ENCODE assay signal across 20 cellular contexts in genomic region chr22:42562684-42563083, GRCh38. TPM values are rescaled to one million over a fixed set of nuclear protein-coding genes. Genes with fewer than 3 reads are reported as not detected.
A peak's percentile ranks its signal among the peaks of the same experiment; 100 is the strongest.
DNase-seq lines count a peak whose midpoint lies in the region; ATAC-seq and TF ChIP-seq lines count a peak whose summit lies in the region.
"Had no signal": no experiment of that assay in that cellular context is flagged by ENCODE, and none has a peak within 500 bp of the region (broad histone marks: within the 10 kb centered on the region; RNA-seq: fewer than 3 reads in every experiment).

No MANE protein-coding gene starts in this region.

- TF ChIP-seq CTCF in SU-DHL-6 (IDR thresholded peaks at IDR 0.05; ENCODE audit: insufficient read depth, low read length, poor library complexity, severe bottlenecking) (no peak), A673 (conservative IDR thresholded peaks at IDR 0.05; ENCODE audit: low read depth, low read length) (no peak)

- POLR2A ChIA-PET in A673 (lab: Charles Lee; ENCODE audit: low non-redundant PET): no interaction called here

- 0 out of 2 replicates have a peak, but pooled peaks cover 6% of the 10 kb centered on the region for H3F3A ChIP-seq in SU-DHL-6 (ENCODE audit: insufficient read depth)

- H3K9me3 ChIP-seq in SU-DHL-6 (ENCODE audit: insufficient read depth, low read length) (no peaks in the 10 kb centered on the region), A673 (ENCODE audit: low read depth, low read length, poor library complexity, severe bottlenecking) (no peaks in the 10 kb centered on the region)
- H3K9me3 ChIP-seq: thoracic aorta had no signal

- DNase-seq in stimulated activated naive CD8-positive, alpha-beta T cell treated with anti-CD3 and anti-CD28 coated beads, Interleukin-15, Interleukin-2, amounts not matched to agents 100 U/mL and 50 U/mL, for 24 hours: no peak
- DNase-seq in memory B cell (ENCODE audit: low spot score in 2 of 2) (no peak), A673 (ENCODE audit: low spot score) (no peak), NCI-H2227 treated with DMSO at 0.1 percent for 48 hours (lab: John Stamatoyannopoulos, UW) (no peak)
- DNase-seq: cortex of kidney, foreskin keratinocyte, hippocampal formation, NCI-H1048, NCI-H2029, NCI-H510A had no signal

- H3K9me3 Mint-ChIP-seq in stimulated activated naive CD8-positive, alpha-beta T cell treated with anti-CD3 and anti-CD28 coated beads, Interleukin-15, Interleukin-2, amounts not matched to agents 100 ng/mL and 50 ng/mL, for 24 hours: no peaks in the 10 kb centered on the region
- no peaks in the 10 kb centered on the region for H3K9me3 Mint-ChIP-seq in memory B cell
- H3K9me3 Mint-ChIP-seq: activated T-helper 1 cell treated with anti-CD3 and anti-CD28 coated beads, Interleukin-12 subunit alpha, Interleukin-12 subunit beta, Interleukin-2, Interleukin-4 antibody, amounts not matched to agents 30 ng/mL and 10 ng/mL and 1 ng/mL, durations not matched to agents 14 hours and 24 hours and 36 hours; neural progenitor cell; T-helper 2 cell treated with Interferon-gamma antibody and Interleukin-4, amounts not matched to agents 5 μg/mL and 100 μg/mL, for 36 hours had no signal

- no peaks in the 10 kb centered on the region for H3K36me3 ChIP-seq in SU-DHL-6 (ENCODE audit: low read length)
- H3K36me3 ChIP-seq in A673 (ENCODE audit: insufficient read depth, low read length, poor library complexity, severe bottlenecking): no peaks in the 10 kb centered on the region
- H3K36me3 ChIP-seq: neural progenitor cell, thoracic aorta had no signal

- BruUV-seq in A673 (replicated peaks; lab: Mats Ljungman, UMichigan): no TSS peak

- no peaks in the 10 kb centered on the region for H4K20me1 ChIP-seq in SU-DHL-6 (ENCODE audit: low read depth, low read length)

- H3K36me3 Mint-ChIP-seq in stimulated activated naive CD8-positive, alpha-beta T cell treated with anti-CD3 and anti-CD28 coated beads, Interleukin-15, Interleukin-2, amounts not matched to agents 100 ng/mL and 50 ng/mL, for 24 hours (ENCODE audit: low read depth): peaks cover 4% of the 10 kb centered on the region
- H3K36me3 Mint-ChIP-seq in memory B cell: no peaks in the 10 kb centered on the region

- no peak overlapping the region for H3K9ac ChIP-seq in SU-DHL-6 (ENCODE audit: low read length)
- H3K9ac ChIP-seq: KMS-11, neural progenitor cell had no signal

- no peaks in the 10 kb centered on the region for H3K79me2 ChIP-seq in SU-DHL-6 (ENCODE audit: insufficient read depth, low read length)

- H3K27me3 ChIP-seq in SU-DHL-6 (ENCODE audit: low read length) (no peaks in the 10 kb centered on the region), A673 (replicated peaks; ENCODE audit: insufficient read depth, low read depth, low read length, poor library complexity) (no peaks in the 10 kb centered on the region)
- H3K27me3 ChIP-seq: foreskin keratinocyte, neural progenitor cell had no signal

- H2AFZ ChIP-seq in SU-DHL-6 (ENCODE audit: low read depth, low read length, severe bottlenecking): no peak overlapping the region
- H2AFZ ChIP-seq: neural progenitor cell had no signal

- CTCF ChIA-PET in A673 (lab: Charles Lee): no interaction called here

- H3K9me2 ChIP-seq in SU-DHL-6 (replicated peaks; ENCODE audit: insufficient read depth, low read length): no peaks in the 10 kb centered on the region

- no peak overlapping the region for H3K27ac ChIP-seq in SU-DHL-6 (ENCODE audit: low read depth, low read length)
- no peak overlapping the region for H3K27ac ChIP-seq in A673 (ENCODE audit: low read depth, low read length, poor library complexity, severe bottlenecking)
- H3K27ac ChIP-seq: epithelial cell of prostate, foreskin keratinocyte, KMS-11, neural progenitor cell, thoracic aorta had no signal

- no peak for ATAC-seq in stimulated activated naive CD8-positive, alpha-beta T cell treated with anti-CD3 and anti-CD28 coated beads, Interleukin-15, Interleukin-2, amounts not matched to agents 100 U/mL and 50 U/mL, for 24 hours
- ATAC-seq in memory B cell (ENCODE audit: low read depth) (no peak), GM19452 (IDR thresholded peaks at IDR 0.05; ENCODE audit: unreplicated experiment) (no peak), HG03378 (IDR thresholded peaks at IDR 0.05; ENCODE audit: unreplicated experiment) (no peak)
- ATAC-seq: foreskin keratinocyte had no signal

- peak overlapping the region; percentile 15 for H3K4me2 ChIP-seq in SU-DHL-6 (ENCODE audit: low read depth, low read length, poor library complexity, severe bottlenecking)
- H3K4me2 ChIP-seq: KMS-11, neural progenitor cell had no signal

- intact Hi-C loops in A673 (cut with micrococcal nuclease; ENCODE audit: unreplicated experiment): no loop called here

- no peak overlapping the region for H3K4me3 ChIP-seq in SU-DHL-6 (ENCODE audit: insufficient read depth, low read length, poor library complexity, severe bottlenecking)
- no peak overlapping the region for H3K4me3 ChIP-seq in A673 (ENCODE audit: low read depth, low read length, poor library complexity, severe bottlenecking)
- H3K4me3 ChIP-seq: neural progenitor cell, thoracic aorta had no signal

- peak overlapping the region; percentile 31 for H3K27ac Mint-ChIP-seq in stimulated activated naive CD8-positive, alpha-beta T cell treated with anti-CD3 and anti-CD28 coated beads, Interleukin-15, Interleukin-2, amounts not matched to agents 100 ng/mL and 50 ng/mL, for 24 hours
- H3K27ac Mint-ChIP-seq in memory B cell: peak overlapping the region; percentile 56
- H3K27ac Mint-ChIP-seq: activated T-helper 1 cell treated with anti-CD3 and anti-CD28 coated beads, Interleukin-12 subunit alpha, Interleukin-12 subunit beta, Interleukin-2, Interleukin-4 antibody, amounts not matched to agents 30 ng/mL and 10 ng/mL and 1 ng/mL, durations not matched to agents 14 hours and 24 hours and 36 hours; neural progenitor cell; T-helper 2 cell treated with Interferon-gamma antibody and Interleukin-4, amounts not matched to agents 5 μg/mL and 100 μg/mL, for 36 hours had no signal

- no peaks in the 10 kb centered on the region for H3K27me3 Mint-ChIP-seq in stimulated activated naive CD8-positive, alpha-beta T cell treated with anti-CD3 and anti-CD28 coated beads, Interleukin-15, Interleukin-2, amounts not matched to agents 100 ng/mL and 50 ng/mL, for 24 hours
- H3K27me3 Mint-ChIP-seq in memory B cell: no peaks in the 10 kb centered on the region

- H3K4me1 ChIP-seq in A673 (ENCODE audit: insufficient read depth, low read length, poor library complexity, severe bottlenecking): no peaks in the 10 kb centered on the region
- H3K4me1 ChIP-seq: neural progenitor cell had no signal

- H3K4me1 Mint-ChIP-seq in stimulated activated naive CD8-positive, alpha-beta T cell treated with anti-CD3 and anti-CD28 coated beads, Interleukin-15, Interleukin-2, amounts not matched to agents 100 ng/mL and 50 ng/mL, for 24 hours (ENCODE audit: low read depth): peaks cover 13% of the 10 kb centered on the region
- H3K4me1 Mint-ChIP-seq in memory B cell: peaks cover 16% of the 10 kb centered on the region

- H3K4me3 Mint-ChIP-seq in stimulated activated naive CD8-positive, alpha-beta T cell treated with anti-CD3 and anti-CD28 coated beads, Interleukin-15, Interleukin-2, amounts not matched to agents 100 ng/mL and 50 ng/mL, for 24 hours: no peak overlapping the region
- peak overlapping the region; percentile 70 for H3K4me3 Mint-ChIP-seq in memory B cell
- H3K4me3 Mint-ChIP-seq: activated T-helper 1 cell treated with anti-CD3 and anti-CD28 coated beads, Interleukin-12 subunit alpha, Interleukin-12 subunit beta, Interleukin-2, Interleukin-4 antibody, amounts not matched to agents 30 ng/mL and 10 ng/mL and 1 ng/mL, durations not matched to agents 14 hours and 24 hours and 36 hours; neural progenitor cell; T-helper 2 cell treated with Interferon-gamma antibody and Interleukin-4, amounts not matched to agents 5 μg/mL and 100 μg/mL, for 36 hours had no signal

RNA-seq across cellular contexts. Expression of gene SERHL2, which starts 8.9 kb away (rescaled TPM):
- 0.49 and 0.96 TPM in 2 replicates for total RNA-seq in A673 (2021)

RNA-seq across cellular contexts. Expression of gene RRP7A, which starts 43.1 kb away (rescaled TPM):
- total RNA-seq in A673 (2021): 68.5 and 69.1 TPM in 2 replicates

RNA-seq across cellular contexts. Expression of gene POLDIP3, which starts 52.0 kb away (rescaled TPM):
- total RNA-seq in A673 (2021): 131 and 134 TPM in 2 replicates
